In the genomic region with DNA sequence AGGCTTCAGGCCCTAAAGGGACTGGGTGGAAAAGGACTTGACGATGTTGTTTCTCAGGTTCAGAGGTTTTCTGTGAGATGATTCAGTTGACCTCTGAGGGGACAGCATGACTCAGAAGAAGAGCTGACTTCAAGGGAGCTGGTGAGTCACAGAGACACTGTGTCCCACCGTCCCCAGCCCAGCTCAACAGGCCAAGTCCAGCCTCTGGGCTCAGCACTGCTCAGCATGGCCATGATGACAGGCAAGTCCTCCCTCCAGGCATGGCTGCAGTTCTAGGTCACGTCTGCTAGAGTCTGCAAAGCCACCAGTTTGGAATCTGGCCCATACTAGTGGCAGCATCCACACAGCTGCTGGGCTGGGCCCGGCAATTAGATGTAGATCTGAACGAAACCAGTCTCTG, we compare ENCODE assay signal across 12 cellular contexts. TPM values are rescaled to one million over a fixed set of nuclear protein-coding genes. Genes with fewer than 3 reads are reported as not detected.
DNase-seq lines count a peak whose midpoint lies in the region; ATAC-seq and TF ChIP-seq lines count a peak whose summit lies in the region.
"Had no signal": no experiment of that assay in that cellular context is flagged by ENCODE, and none has a peak within 500 bp of the region (broad histone marks: within the 10 kb centered on the region; RNA-seq: fewer than 3 reads in every experiment).

No MANE protein-coding gene starts in this region.

- H3K36me3 ChIP-seq in breast epithelium (no peaks in the 10 kb centered on the region), mucosa of descending colon (ENCODE audit: low read depth) (no peaks in the 10 kb centered on the region)

- no peak for TF ChIP-seq POLR2A in breast epithelium (IDR thresholded peaks at IDR 0.05)

- H3K4me1 ChIP-seq in breast epithelium (peaks cover 4 to 6% of the 10 kb centered on the region in 2 donors), mucosa of descending colon (ENCODE audit: low read depth) (peaks cover 13% of the 10 kb centered on the region)

- H3K27me3 ChIP-seq in breast epithelium: no peaks in the 10 kb centered on the region

- TF ChIP-seq CTCF in breast epithelium (IDR thresholded peaks at IDR 0.05) (no peak), mucosa of descending colon (IDR thresholded peaks at IDR 0.05) (no peak)

- DNase-seq in Caki2 (ENCODE audit: low read depth): peak; percentile 76
- DNase-seq in HUDEP-2 (lab: John Stamatoyannopoulos, UW; ENCODE audit: unreplicated experiment in 76 of 76): peak in 71 of 76 experiments; percentile 6 to 82 (median 54)
- peak; percentile 68 to 69 for DNase-seq in breast epithelium (ENCODE audit: low spot score in 2 of 2)
- peak in 1 of 3 donors; percentile 47 for DNase-seq in mucosa of descending colon
- DNase-seq in SHP77 treated with DMSO at 0.1 percent for 48 hours (lab: John Stamatoyannopoulos, UW): no peak
- no peak for DNase-seq in NCI-H1048 (lab: John Stamatoyannopoulos, UW)
- DNase-seq: CD4-positive, alpha-beta memory T cell; NCI-H774 had no signal

- in situ Hi-C loops in Caki2 (cut with HindIII; ENCODE audit: low pct_unique_long_range_greater_than_20kb, low sequenced_read_pairs): no loop called here

- intact Hi-C loops in breast epithelium (cut with DNase I; ENCODE audit: low total_unique reads): no loop called here
- intact Hi-C loops in mucosa of descending colon (cut with DNase I, micrococcal nuclease): no loop called here

- ATAC-seq in mucosa of descending colon: peak; percentile 19
- ATAC-seq in HG03571 (IDR thresholded peaks at IDR 0.05; ENCODE audit: unreplicated experiment): no peak
- no peak for ATAC-seq in HG03460 (IDR thresholded peaks at IDR 0.05; ENCODE audit: unreplicated experiment)

- H3K4me3 ChIP-seq in breast epithelium (no peak overlapping the region), mucosa of descending colon (no peak overlapping the region)

- peak overlapping the region; percentile 55 to 66 for H3K27ac ChIP-seq in breast epithelium

- no peaks in the 10 kb centered on the region for H3K9me3 ChIP-seq in breast epithelium
- no peaks in the 10 kb centered on the region for H3K9me3 ChIP-seq in mucosa of descending colon

RNA-seq across cellular contexts. Expression of a gene that starts 12.9 kb away (rescaled TPM):
- total RNA-seq in Caki2 (2014; rRNA removed; shearing (Covaris generic); ENCODE audit: low replicate concordance): 0.41 and 2.7 TPM in 2 replicates
- total RNA-seq in breast epithelium (10 to 100 TPM; 10.6 to 58.7 (median 45.9) TPM), mucosa of descending colon (1 to 10 TPM; 4.0 to 6.3 (median 5.4) TPM)
- total RNA-seq: CD4-positive, alpha-beta memory T cell; glomerular endothelial cell; lung microvascular endothelial cell had no signal

Comparison
In these comparisons a context has a peak if more than half of its experiments do, and no peak if none do; other contexts are left out.
1. DNase-seq: peak in Caki2 (single experiment), HUDEP-2 (71 of 76) and breast epithelium (2 of 2); none in SHP77 treated with DMSO at 0.1 percent for 48 hours (single experiment) and NCI-H1048 (single experiment).